Comparison of ENCODE assay signal across 1 cellular context in the genomic region with DNA sequence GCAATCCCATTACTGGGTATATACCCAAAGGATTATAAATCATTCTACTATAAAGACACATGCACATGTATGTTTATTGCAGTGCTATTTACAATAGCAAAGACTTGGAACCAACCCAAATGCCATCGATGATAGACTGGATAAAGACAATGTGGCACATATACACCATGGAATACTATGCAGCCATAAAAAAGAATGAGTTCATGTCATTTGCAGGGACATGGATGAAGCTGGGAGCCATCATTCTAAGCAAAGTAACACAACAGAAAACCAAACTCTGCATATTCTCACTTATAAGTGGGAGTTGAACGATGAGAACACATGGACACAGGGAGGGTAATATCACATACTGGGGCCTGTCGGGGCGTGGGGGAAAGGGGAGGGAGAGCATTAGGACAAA.
TF ChIP-seq lines count a peak whose summit lies in the region.

No MANE protein-coding gene starts in this region.

TF ChIP-seq in K562, 482 proteins besides CTCF, POLR2A, EP300 and RAD21:
- peak; percentile 34 for TF ChIP-seq ZNF146 (CRISPR knock-in tag; IDR thresholded peaks at IDR 0.05; ENCODE audit: unreplicated experiment)
